ENCODE assay signal across 14 cellular contexts in the genomic region with DNA sequence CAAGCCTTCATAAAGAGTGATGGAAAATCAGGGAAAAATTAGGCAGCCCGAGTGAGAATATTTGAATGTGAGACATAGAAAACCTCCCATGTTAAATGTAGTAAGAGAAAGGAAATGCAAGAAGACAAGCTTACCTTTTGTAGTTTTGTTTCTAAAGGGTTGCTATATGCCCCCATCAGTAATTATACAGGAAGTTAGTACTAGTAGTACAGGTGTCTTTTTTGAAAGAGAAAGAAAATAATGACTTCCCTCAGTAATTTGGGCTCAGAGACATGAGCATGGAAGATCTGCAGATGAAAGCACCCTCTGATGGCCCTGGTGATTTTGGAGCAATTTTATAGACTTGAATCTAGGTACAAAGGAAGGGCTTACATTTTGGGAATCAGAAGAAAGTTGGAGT.
DNase-seq lines count a peak whose midpoint lies in the region; ATAC-seq and TF ChIP-seq lines count a peak whose summit lies in the region.
"Had no signal": no experiment of that assay in that cellular context is flagged by ENCODE, and none has a peak within 500 bp of the region (broad histone marks: within the 10 kb centered on the region; RNA-seq: fewer than 3 reads in every experiment).

No MANE protein-coding gene starts in this region.

- H3K27me3 Mint-ChIP-seq in CD4-positive, alpha-beta T cell, result no peaks in the 10 kb centered on the region

- no CpG with 5 or more reads among the region's 1 CpG for WGBS in mesendoderm (ENCODE audit: extremely low coverage, insufficient coverage, low lambda C conversion rate)
- WGBS in testis, 2 donors, result 83% methylated on average over 1 of the region's 1 CpG

- no peak for TF ChIP-seq POLR2A in testis (IDR thresholded peaks at IDR 0.05)

- no peak overlapping the region for H2BK15ac ChIP-seq in mesendoderm (replicated peaks; ENCODE audit: low read depth)

- no peaks in the 10 kb centered on the region for H3K79me1 ChIP-seq in mesendoderm (ENCODE audit: low read length)

- intact Hi-C loops in CD4-positive, alpha-beta T cell (cut with DNase I, micrococcal nuclease), result no loop called here
- intact Hi-C loops in testis (cut with DNase I; ENCODE audit: low total_unique reads) (no loop called here), upper lobe of right lung (cut with DNase I) (no loop called here)

- no peaks in the 10 kb centered on the region for H3K27me3 ChIP-seq in CD4-positive, alpha-beta T cell (ENCODE audit: control insufficient read depth, insufficient read depth, low read length)
- H3K27me3 ChIP-seq in mesendoderm (ENCODE audit: insufficient read depth, low read length, poor library complexity) (no peaks in the 10 kb centered on the region), testis (no peaks in the 10 kb centered on the region), upper lobe of right lung (no peaks in the 10 kb centered on the region)

- peaks cover 2% of the 10 kb centered on the region for H3K9me3 Mint-ChIP-seq in CD4-positive, alpha-beta T cell

- CTCF ChIA-PET in CD4-positive, alpha-beta T cell (lab: Charles Lee), result no interaction called here

- H3K23ac ChIP-seq in mesendoderm (ENCODE audit: low read length), result no peak overlapping the region

- no peak for TF ChIP-seq CTCF in CD4-positive, alpha-beta T cell (IDR thresholded peaks at IDR 0.05)
- TF ChIP-seq CTCF in testis (IDR thresholded peaks at IDR 0.05), result no peak
- no peak for TF ChIP-seq CTCF in upper lobe of right lung (IDR thresholded peaks at IDR 0.05)

- no peaks in the 10 kb centered on the region for H3K4me1 ChIP-seq in mesendoderm (ENCODE audit: control insufficient read depth, low read depth, low read length)
- no peaks in the 10 kb centered on the region for H3K4me1 ChIP-seq in testis
- no peaks in the 10 kb centered on the region for H3K4me1 ChIP-seq in upper lobe of right lung

- POLR2A ChIA-PET in CD4-positive, alpha-beta T cell (lab: Charles Lee), result no interaction called here

- H2BK120ac ChIP-seq in mesendoderm (ENCODE audit: low read depth, low read length), result no peak overlapping the region

- H3K36me3 ChIP-seq in mesendoderm (ENCODE audit: control insufficient read depth, insufficient read depth, low read length) (no peaks in the 10 kb centered on the region), testis (ENCODE audit: low read depth, missing control alignments) (no peaks in the 10 kb centered on the region), upper lobe of right lung (no peaks in the 10 kb centered on the region)

- H3K27ac Mint-ChIP-seq in CD4-positive, alpha-beta T cell, result peak overlapping the region; percentile 40

- no peak overlapping the region for H3K9ac ChIP-seq in mesendoderm (ENCODE audit: low read length)

- no peaks in the 10 kb centered on the region for H3K79me2 ChIP-seq in mesendoderm (ENCODE audit: control insufficient read depth, insufficient read depth, low read length)

- no peak overlapping the region for H3K4ac ChIP-seq in mesendoderm (ENCODE audit: low read depth, low read length)

- no peak overlapping the region for H3K27ac ChIP-seq in CD4-positive, alpha-beta T cell (ENCODE audit: low read depth, low read length)
- H3K27ac ChIP-seq in mesendoderm (ENCODE audit: low read depth, low read length), result no peak overlapping the region
- no peak overlapping the region for H3K27ac ChIP-seq in testis
- no peak overlapping the region for H3K27ac ChIP-seq in upper lobe of right lung

- no peak overlapping the region for H3K18ac ChIP-seq in mesendoderm (ENCODE audit: low read length)

- no peak overlapping the region for H3K4me3 Mint-ChIP-seq in CD4-positive, alpha-beta T cell

- H3K4me1 Mint-ChIP-seq in CD4-positive, alpha-beta T cell (ENCODE audit: low read depth), result peaks cover 29% of the 10 kb centered on the region

- H3K9me3 ChIP-seq in CD4-positive, alpha-beta T cell (ENCODE audit: control insufficient read depth, low read length), result no peaks in the 10 kb centered on the region
- H3K9me3 ChIP-seq in testis, result no peaks in the 10 kb centered on the region
- H3K9me3 ChIP-seq in upper lobe of right lung, result no peaks in the 10 kb centered on the region

- ATAC-seq in CD4-positive, alpha-beta T cell (ENCODE audit: poor library complexity), result no peak
- ATAC-seq in GM19324 (IDR thresholded peaks at IDR 0.05; ENCODE audit: low FRiP score, unreplicated experiment), result peak; percentile 94
- peak; percentile 92 for ATAC-seq in HG02798 (IDR thresholded peaks at IDR 0.05; ENCODE audit: poor library complexity, unreplicated experiment)
- ATAC-seq in HG03521 (IDR thresholded peaks at IDR 0.05; ENCODE audit: unreplicated experiment), result peak; percentile 90
- ATAC-seq in upper lobe of right lung, result no peak
- ATAC-seq: HCT116 had no signal

- H2BK5ac ChIP-seq in mesendoderm (ENCODE audit: low read length), result no peak overlapping the region

- no peak for DNase-seq in CD4-positive, alpha-beta T cell
- DNase-seq in mesendoderm (no peak), testis (no peak), upper lobe of right lung (no peak)
- no peak for DNase-seq in stimulated activated naive CD4-positive, alpha-beta T cell treated with Interleukin-2 at 50 U/mL for 16 hours (lab: John Stamatoyannopoulos, UW)
- DNase-seq: activated T-cell treated with anti-CD3 and anti-CD28 coated beads, Interleukin-2, amount 50 U/mL, for 48 hours; central memory CD4-positive, alpha-beta T cell; NCI-H748 treated with DMSO at 0.1 percent for 48 hours; stimulated activated CD4-positive, alpha-beta T cell treated with anti-CD3 and anti-CD28 coated beads, Interleukin-4, amount 100 ng/mL, for 24 hours; T1000 had no signal

- H3K4me2 ChIP-seq in mesendoderm (ENCODE audit: low read length), result no peak overlapping the region

- H4K5ac ChIP-seq in mesendoderm (ENCODE audit: low read length), result no peak overlapping the region

- H2AK5ac ChIP-seq in mesendoderm (ENCODE audit: low read length), result no peak overlapping the region

- H3K36me3 Mint-ChIP-seq in CD4-positive, alpha-beta T cell (ENCODE audit: low read depth), result peaks cover 69% of the 10 kb centered on the region

- H3K56ac ChIP-seq in mesendoderm (ENCODE audit: low read length), result no peak overlapping the region

- H3K4me3 ChIP-seq in mesendoderm (ENCODE audit: low read length) (no peak overlapping the region), testis (no peak overlapping the region), upper lobe of right lung (no peak overlapping the region)

- no peak overlapping the region for H4K8ac ChIP-seq in mesendoderm (ENCODE audit: low read depth, low read length)

Comparison
In these comparisons a context has a peak if more than half of its experiments do, and no peak if none do; other contexts are left out.
1. ATAC-seq: peak in GM19324 (single experiment), HG02798 (single experiment) and HG03521 (single experiment); none in CD4-positive, alpha-beta T cell (single experiment) and upper lobe of right lung (single experiment).